1 cellular context compared by ENCODE assay signal in genomic region chr11:83816572-83817187, GRCh38.
TF ChIP-seq lines count a peak whose summit lies in the region.

No MANE protein-coding gene starts in this region.

TF ChIP-seq in H1, 55 proteins besides CTCF, POLR2A, EP300 and RAD21 (continued from another document):
- TF ChIP-seq SIX5 (IDR thresholded peaks at IDR 0.05; ENCODE audit: low read depth, low read length) (no peak), TAF7 (optimal IDR thresholded peaks at IDR 0.05; ENCODE audit: borderline replicate concordance, low read depth, low read length) (no peak), RBBP5 (IDR thresholded peaks at IDR 0.05; ENCODE audit: borderline replicate concordance, low read depth, low read length) (no peak), ASH2L (IDR thresholded peaks at IDR 0.05; ENCODE audit: low read length) (no peak), CHD2 (IDR thresholded peaks at IDR 0.05; ENCODE audit: low read length) (no peak), NANOG (IDR thresholded peaks at IDR 0.05; ENCODE audit: insufficient read depth, low read depth, low read length, poor library complexity, severe bottlenecking) (no peak), EGR1 (IDR thresholded peaks at IDR 0.05; ENCODE audit: borderline replicate concordance, low read depth, low read length) (no peak), FOSL1 (IDR thresholded peaks at IDR 0.05; ENCODE audit: insufficient read depth, low read depth, low read length) (no peak), CHD7 (IDR thresholded peaks at IDR 0.05; ENCODE audit: insufficient replicate concordance, low read length) (no peak), KDM1A (IDR thresholded peaks at IDR 0.05; ENCODE audit: borderline replicate concordance, low read length) (no peak), GTF2F1 (IDR thresholded peaks at IDR 0.05; ENCODE audit: borderline replicate concordance, low read depth, low read length) (no peak), YY1 (IDR thresholded peaks at IDR 0.05; ENCODE audit: low read depth, low read length) (no peak)
